ENCODE assay signal across 8 cellular contexts in the genomic region with DNA sequence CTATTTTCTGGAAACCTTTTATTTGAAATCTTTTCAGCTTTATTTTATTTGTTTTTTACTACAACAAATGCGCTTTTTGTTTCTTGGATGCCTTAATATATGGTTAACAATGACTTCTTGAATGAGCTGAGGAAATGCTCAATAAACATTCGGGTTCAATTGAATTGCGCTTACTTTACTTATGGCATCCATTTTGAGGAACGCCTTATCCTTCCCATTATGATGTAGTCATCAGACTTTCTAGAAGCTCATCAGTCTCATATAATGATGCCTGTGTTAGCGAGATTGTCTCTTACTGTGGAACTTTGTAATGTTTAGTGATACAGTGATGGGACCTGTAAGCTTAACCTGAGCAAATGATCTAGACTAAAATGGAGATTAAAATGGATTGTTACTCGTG. TPM values are rescaled to one million over a fixed set of nuclear protein-coding genes. Genes with fewer than 3 reads are reported as not detected.
A peak's percentile ranks its signal among the peaks of the same experiment; 100 is the strongest.
DNase-seq lines count a peak whose midpoint lies in the region; ATAC-seq and TF ChIP-seq lines count a peak whose summit lies in the region.

No MANE protein-coding gene starts in this region.

- ATAC-seq in lower lobe of right lung (no peak), GM19035 (IDR thresholded peaks at IDR 0.05; ENCODE audit: unreplicated experiment) (no peak)

- H3K36me3 ChIP-seq in right atrium auricular region (peaks cover 8% of the 10 kb centered on the region), adipocyte (ENCODE audit: control insufficient read depth, insufficient read depth, low read length, severe bottlenecking) (peaks cover 11% of the 10 kb centered on the region), lower lobe of right lung (peaks cover 19% of the 10 kb centered on the region)

- H3K27me3 ChIP-seq in right atrium auricular region (no peaks in the 10 kb centered on the region), adipocyte (replicated peaks; ENCODE audit: control insufficient read depth, insufficient read depth, low read length) (no peaks in the 10 kb centered on the region), lower lobe of right lung (ENCODE audit: low read depth) (no peaks in the 10 kb centered on the region)

- TF ChIP-seq CTCF in right atrium auricular region (IDR thresholded peaks at IDR 0.05) = no peak
- no peak for TF ChIP-seq CTCF in lower lobe of right lung (IDR thresholded peaks at IDR 0.05)

- H3K9me3 ChIP-seq in right atrium auricular region (no peaks in the 10 kb centered on the region), adipocyte (ENCODE audit: control insufficient read depth, low read length) (no peaks in the 10 kb centered on the region), lower lobe of right lung (no peaks in the 10 kb centered on the region)

- peak overlapping the region; percentile 93 for H3K9ac ChIP-seq in adipocyte (ENCODE audit: low read length)

- H3K4me3 ChIP-seq in right atrium auricular region (peak overlapping the region; percentile 72 to 98), adipocyte (ENCODE audit: low read length) (peak overlapping the region; percentile 97), lower lobe of right lung (peak overlapping the region; percentile 94)

- H3K4me1 ChIP-seq in right atrium auricular region (peaks cover 0 to 34% of the 10 kb centered on the region in 2 donors), adipocyte (ENCODE audit: control insufficient read depth, insufficient read depth, low read length) (peaks cover 22% of the 10 kb centered on the region), lower lobe of right lung (peaks cover 38% of the 10 kb centered on the region)

- intact Hi-C loops in cardiac septum (cut with DNase I) (no loop called here), lower lobe of right lung (cut with DNase I) (no loop called here)

- DNase-seq in right atrium auricular region (ENCODE audit: low spot score) (no peak), cardiac septum (ENCODE audit: low spot score) (no peak), adipocyte (ENCODE audit: low read depth) (peak; percentile 2), lower lobe of right lung (no peak), glomerular visceral epithelial cell (ENCODE audit: extremely low spot score) (no peak), superior temporal gyrus (ENCODE audit: extremely low spot score) (no peak), NCI-H510A (lab: John Stamatoyannopoulos, UW) (no peak)

- H3K27ac ChIP-seq in right atrium auricular region (no peak overlapping the region), lower lobe of right lung (peak overlapping the region; percentile 82)

RNA-seq across cellular contexts. Expression of gene SHLD3, which starts 0.9 kb away (rescaled TPM):
- total RNA-seq in right atrium auricular region (1 to 10 TPM; 1.5 to 2.4 TPM), cardiac septum (1.7 TPM), lower lobe of right lung (3.4 TPM)

RNA-seq across cellular contexts. Expression of gene TRAPPC13, which starts 0.9 kb away (rescaled TPM):
- total RNA-seq in right atrium auricular region = 10 to 100 TPM; 11.7 to 18.9 TPM
- total RNA-seq in cardiac septum = 18.9 TPM
- total RNA-seq in lower lobe of right lung = 21.5 TPM

RNA-seq across cellular contexts. Expression of gene TRIM23, which starts 1.6 kb away (rescaled TPM):
- total RNA-seq in right atrium auricular region (10 to 100 TPM in 1 of 2 donors, 1 to 10 TPM in 1; 9.6 to 11.8 TPM), cardiac septum (18.5 TPM), lower lobe of right lung (15.8 TPM)
